Comparison of ENCODE assay signal across 4 cellular contexts in the genomic region with DNA sequence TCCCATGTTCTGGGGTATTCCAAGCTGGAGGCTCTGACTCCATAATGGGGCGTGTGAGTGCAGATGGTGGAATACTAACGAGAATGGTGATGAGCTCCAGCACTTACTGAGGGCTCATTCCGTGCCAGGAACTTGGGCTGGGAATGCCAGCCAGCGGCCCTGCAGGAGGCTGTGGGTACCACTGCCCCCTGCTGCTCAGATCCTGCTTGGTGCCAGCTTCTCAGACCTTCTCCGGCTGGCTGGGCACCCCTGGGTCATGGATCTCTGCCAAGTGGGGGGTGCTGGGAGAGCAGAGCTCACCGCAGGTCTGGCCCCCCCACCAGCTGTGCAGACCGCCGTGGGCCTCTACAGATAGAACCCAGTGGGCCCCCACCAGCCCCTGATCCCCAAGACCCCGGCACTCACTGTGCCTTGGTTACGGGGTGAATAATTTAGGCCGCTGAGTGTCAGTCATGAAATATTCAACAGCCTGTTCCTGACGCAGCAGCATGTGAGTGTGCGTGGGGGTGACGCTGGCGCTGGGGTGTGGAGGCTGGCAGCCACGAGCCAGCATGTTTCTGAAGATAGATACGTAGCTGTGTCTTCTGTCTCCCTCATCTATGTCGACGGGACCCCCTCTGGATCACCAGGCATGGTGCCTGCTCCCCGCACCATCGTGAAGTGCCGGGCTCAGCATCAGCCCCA. TPM values are rescaled to one million over a fixed set of nuclear protein-coding genes. Genes with fewer than 3 reads are reported as not detected.
DNase-seq lines count a peak whose midpoint lies in the region; ATAC-seq and TF ChIP-seq lines count a peak whose summit lies in the region.
"Not testable (repeated sequence)": the region's sequence is repeated elsewhere in the genome, so short reads cannot be mapped to it uniquely, and the experiment has no call there.
"Had no signal": no experiment of that assay in that cellular context is flagged by ENCODE, and none has a peak within 500 bp of the region (broad histone marks: within the 10 kb centered on the region; RNA-seq: fewer than 3 reads in every experiment).

No MANE protein-coding gene starts in this region.

- H3K36me3 ChIP-seq in upper lobe of right lung: not testable (repeated sequence)

- not testable (repeated sequence) for H3K9me3 ChIP-seq in upper lobe of right lung

- not testable (repeated sequence) for H3K4me1 ChIP-seq in upper lobe of right lung

- TF ChIP-seq CTCF in upper lobe of right lung (IDR thresholded peaks at IDR 0.05): peak; percentile 14

- H3K4me3 ChIP-seq in upper lobe of right lung: not testable (repeated sequence)

- peak; percentile 65 for ATAC-seq in SK-N-SH treated with all-trans-retinoic acid at 6 μM for 48 hours
- ATAC-seq in upper lobe of right lung: not testable (repeated sequence)

- H3K27me3 ChIP-seq in upper lobe of right lung: peaks cover 31% of the 10 kb centered on the region

- intact Hi-C loops in upper lobe of right lung (cut with DNase I): not testable (repeated sequence)

- not testable (repeated sequence) for DNase-seq in upper lobe of right lung

- H3K27ac ChIP-seq in upper lobe of right lung: not testable (repeated sequence)

RNA-seq across cellular contexts. Expression of gene ESPN, which starts 12.6 kb away (rescaled TPM):
- 4.3 TPM for total RNA-seq in upper lobe of right lung
- total RNA-seq: smooth muscle cell had no signal

RNA-seq across cellular contexts. Expression of gene HES2, which starts 17.4 kb away (rescaled TPM):
- 5.7 TPM for total RNA-seq in upper lobe of right lung
- total RNA-seq: activated B cell treated with CpG ODN at 0.5 μM for 24 hours had no signal

RNA-seq across cellular contexts. Expression of gene TNFRSF25, which starts 28.8 kb away (rescaled TPM):
- 10.0 TPM for total RNA-seq in upper lobe of right lung

RNA-seq across cellular contexts. Expression of gene ACOT7, which starts 43.6 kb away (rescaled TPM):
- total RNA-seq in upper lobe of right lung: 22.8 TPM

RNA-seq across cellular contexts. Expression of gene PLEKHG5, which starts 54.3 kb away (rescaled TPM):
- total RNA-seq in upper lobe of right lung: 12.2 TPM
